8 cellular contexts compared by ENCODE assay signal in genomic region chr6:32843979-32844838, GRCh38. TPM values are rescaled to one million over a fixed set of nuclear protein-coding genes. Genes with fewer than 3 reads are reported as not detected.
DNase-seq lines count a peak whose midpoint lies in the region; ATAC-seq, FAIRE-seq and TF ChIP-seq lines count a peak whose summit lies in the region.

PSMB8 (minus strand) TSS chr6:32844047; CDS start chr6:32843996, 51 bp downstream.

- peak within 1 kb of the TSS; percentile 42 for H4K8ac ChIP-seq in trophoblast cell (ENCODE audit: low read depth, low read length)

- TF ChIP-seq CTCF in tibial nerve (IDR thresholded peaks at IDR 0.05): peak in 4 of 5 experiments; percentile 26 to 66 (median 46)

- H3K79me1 ChIP-seq in trophoblast cell (ENCODE audit: low read length): no peaks in the 10 kb centered on the region

- H4K12ac ChIP-seq in trophoblast cell (ENCODE audit: low read depth, low read length): no peak within 1 kb of the TSS

- H2AK5ac ChIP-seq in trophoblast cell (ENCODE audit: low read length): no peak within 1 kb of the TSS

- peak within 1 kb of the TSS; percentile 89 for H3K9ac ChIP-seq in adipocyte (ENCODE audit: low read length)
- H3K9ac ChIP-seq in trophoblast cell (ENCODE audit: low read length): no peak within 1 kb of the TSS

- no peak within 1 kb of the TSS for H2AFZ ChIP-seq in trophoblast cell (ENCODE audit: insufficient read depth, low read length, poor library complexity)

- TF ChIP-seq EP300 in tibial nerve (IDR thresholded peaks at IDR 0.05): peak in 1 of 2 donors; percentile 98

- peak; percentile 100 for FAIRE-seq in GM12891 (lab: Jason Lieb, UNC)

- DNase-seq in GM12891 (ENCODE audit: insufficient read length, low spot score) (peak; percentile 81), NCI-H1436 (lab: John Stamatoyannopoulos, UW) (peak; percentile 97), T follicular helper cell (ENCODE audit: low read depth) (peak; percentile 97), adipocyte (ENCODE audit: low read depth) (peak; percentile 98), cardiac septum (ENCODE audit: low spot score) (peak; percentile 98), trophoblast cell (peak; percentile 96 to 98), tibial nerve (ENCODE audit: low spot score in 2 of 2) (peak; percentile 96 to 99)

- no CpG with 5 or more reads among the region's 40 CpGs for WGBS in trophoblast cell (ENCODE audit: extremely low coverage, insufficient coverage, insufficient read length)
- WGBS in tibial nerve, 2 donors: 0% methylated on average over 34 to 40 of the region's 40 CpGs

- ATAC-seq in HG02798 (IDR thresholded peaks at IDR 0.05; ENCODE audit: poor library complexity, unreplicated experiment): peak; percentile 82

- H3K18ac ChIP-seq in trophoblast cell (ENCODE audit: low read length): no peak within 1 kb of the TSS

- no peaks in the 10 kb centered on the region for H3K9me3 ChIP-seq in adipocyte (ENCODE audit: control insufficient read depth, low read length)
- peaks cover 5% of the 10 kb centered on the region for H3K9me3 ChIP-seq in trophoblast cell (ENCODE audit: insufficient read depth, low read depth, low read length)
- no peaks in the 10 kb centered on the region for H3K9me3 ChIP-seq in tibial nerve

- H2BK120ac ChIP-seq in trophoblast cell (ENCODE audit: insufficient read depth, low read length, poor library complexity): no peak within 1 kb of the TSS

- no peak within 1 kb of the TSS for H2BK12ac ChIP-seq in trophoblast cell (ENCODE audit: low read length)

- intact Hi-C loops in cardiac septum (cut with DNase I): loop anchor here (1.0 kb wide), 1 partner anchor 9 kb away; the partner anchor contains the start of gene TAP1

- H3K4me3 ChIP-seq in adipocyte (ENCODE audit: low read length): peak within 1 kb of the TSS; percentile 95
- H3K4me3 ChIP-seq in trophoblast cell (ENCODE audit: low read depth, low read length): peak within 1 kb of the TSS; percentile 29
- peak within 1 kb of the TSS; percentile 56 to 94 (median 76) for H3K4me3 ChIP-seq in tibial nerve

- no peak within 1 kb of the TSS for H3K4ac ChIP-seq in trophoblast cell (ENCODE audit: low read depth, low read length)

- no peaks in the 10 kb centered on the region for H3K79me2 ChIP-seq in trophoblast cell (ENCODE audit: control insufficient read depth, insufficient read depth, low read length, poor library complexity)

- TF ChIP-seq POLR2A in GM12891 (IDR thresholded peaks at IDR 0.05; ENCODE audit: low read depth, low read length): peak; percentile 91
- peak; percentile 93 to 95 for TF ChIP-seq POLR2A in tibial nerve (IDR thresholded peaks at IDR 0.05)

- H3K36me3 ChIP-seq in adipocyte (ENCODE audit: control insufficient read depth, insufficient read depth, low read length, severe bottlenecking): peaks cover 45% of the 10 kb centered on the region
- no peaks in the 10 kb centered on the region for H3K36me3 ChIP-seq in trophoblast cell (ENCODE audit: control insufficient read depth in 1 of 2, insufficient read depth in 2 of 2, low read length in 2 of 2)
- peaks cover 0 to 66% (median 21%) of the 10 kb centered on the region in 3 donors for H3K36me3 ChIP-seq in tibial nerve

- H3K27me3 ChIP-seq in adipocyte (replicated peaks; ENCODE audit: control insufficient read depth, insufficient read depth, low read length): no peaks in the 10 kb centered on the region
- H3K27me3 ChIP-seq in trophoblast cell (ENCODE audit: insufficient read depth, low read length): peaks cover 26% of the 10 kb centered on the region
- H3K27me3 ChIP-seq in tibial nerve: no peaks in the 10 kb centered on the region

- no peak within 1 kb of the TSS for H4K91ac ChIP-seq in trophoblast cell (ENCODE audit: low read depth, low read length)

- H3K4me1 ChIP-seq in adipocyte (ENCODE audit: control insufficient read depth, insufficient read depth, low read length) (peaks cover 5% of the 10 kb centered on the region), trophoblast cell (ENCODE audit: control insufficient read depth in 1 of 2, insufficient read depth in 2 of 2, low read length in 2 of 2) (peaks cover 2 to 8% of the 10 kb centered on the region in 2 experiments), tibial nerve (peaks cover 0 to 38% (median 16%) of the 10 kb centered on the region in 4 donors)

- no peak within 1 kb of the TSS for H3K27ac ChIP-seq in trophoblast cell (ENCODE audit: low read depth, low read length)
- H3K27ac ChIP-seq in tibial nerve: peak within 1 kb of the TSS; percentile 92 to 99 (median 96)

- peak within 1 kb of the TSS; percentile 62 for H3K4me2 ChIP-seq in trophoblast cell (ENCODE audit: low read length)

- H2BK5ac ChIP-seq in trophoblast cell (ENCODE audit: low read depth, low read length, poor library complexity): no peak within 1 kb of the TSS

- no peak within 1 kb of the TSS for H3K23ac ChIP-seq in trophoblast cell (ENCODE audit: low read length)

- H3K14ac ChIP-seq in trophoblast cell (ENCODE audit: low read length): no peak within 1 kb of the TSS

TF ChIP-seq in GM12891, 5 proteins besides CTCF, POLR2A, EP300 and RAD21:
- TF ChIP-seq PAX5 (IDR thresholded peaks at IDR 0.05; ENCODE audit: insufficient read depth, low read length, severe bottlenecking) (peak; percentile 95), POU2F2 (IDR thresholded peaks at IDR 0.05; ENCODE audit: low read depth, low read length) (peak; percentile 81), TAF1 (IDR thresholded peaks at IDR 0.05; ENCODE audit: low read depth, low read length) (peak; percentile 84), SPI1 (IDR thresholded peaks at IDR 0.05; ENCODE audit: low read depth, low read length) (peak; percentile 98), POLR2AphosphoS5 (IDR thresholded peaks at IDR 0.05; ENCODE audit: low read depth, low read length) (peak; percentile 86)
TF ChIP-seq in GM12891: peak in this region for 5.

RNA-seq across cellular contexts. Expression of gene PSMB8, which starts in this region (rescaled TPM):
- 241 TPM for polyA plus RNA-seq in GM12891 (2012; ENCODE audit: low read depth, missing spikeins)
- total RNA-seq in cardiac septum: 11.7 TPM
- polyA plus RNA-seq in trophoblast cell (2013): 0.16 and 0.17 TPM in 2 replicates
- 10 to 100 TPM; 16.3 to 39.0 (median 28.4) TPM for total RNA-seq in tibial nerve

Comparison
In these comparisons a context has a peak if more than half of its experiments do, and no peak if none do; other contexts are left out.
1. H3K4me3 ChIP-seq: peak in every context shown above with its lines; median percentile 95 in adipocyte; 76 in tibial nerve; 29 in trophoblast cell.